In genomic region chr2:161825429-161825828, GRCh38 we compare ENCODE assay signal across 13 cellular contexts.
"Had no signal": no experiment of that assay in that cellular context is flagged by ENCODE, and none has a peak within 500 bp of the region (broad histone marks: within the 10 kb centered on the region; RNA-seq: fewer than 3 reads in every experiment).

No MANE protein-coding gene starts in this region.

- DNase-seq: activated CD4-positive, alpha-beta T cell treated with anti-CD3 and anti-CD28 coated beads, Interleukin-2, amount 50 U/mL, for 4 hours; activated CD8-positive, alpha-beta memory T cell treated with anti-CD3 and anti-CD28 coated beads, Interleukin-2, amount 50 U/mL, for 48 hours; dermis blood vessel endothelial cell; erythroblast; glutamatergic neuron; occipital lobe; testis had no signal

- H3K9me3 Mint-ChIP-seq: activated naive CD4-positive, alpha-beta T cell treated with anti-CD3 and anti-CD28 coated beads, Interleukin-2, amount 50 U/mL, for 24 hours; nephron; T-helper 1 cell treated with Interleukin-12 subunit alpha and Interleukin-12 subunit beta and Interleukin-4 antibody, amounts not matched to agents 30 μg/mL and 1 μg/mL, for 36 hours; WTC11 had no signal

- H3K36me3 Mint-ChIP-seq: activated naive CD4-positive, alpha-beta T cell treated with anti-CD3 and anti-CD28 coated beads, Interleukin-2, amount 50 U/mL, for 24 hours; WTC11 had no signal

- H3K27me3 Mint-ChIP-seq: stimulated activated naive CD8-positive, alpha-beta T cell treated with anti-CD3 and anti-CD28 coated beads, Interleukin-15, Interleukin-2, amounts not matched to agents 100 ng/mL and 50 ng/mL, for 24 hours had no signal

- ATAC-seq: sciatic nerve, WTC11 had no signal

- H3K4me3 Mint-ChIP-seq: activated naive CD4-positive, alpha-beta T cell treated with anti-CD3 and anti-CD28 coated beads, Interleukin-2, amount 50 U/mL, for 24 hours; nephron; stimulated activated naive CD8-positive, alpha-beta T cell treated with anti-CD3 and anti-CD28 coated beads, Interleukin-15, Interleukin-2, amounts not matched to agents 100 ng/mL and 50 ng/mL, for 24 hours; T-helper 1 cell treated with Interleukin-12 subunit alpha and Interleukin-12 subunit beta and Interleukin-4 antibody, amounts not matched to agents 30 μg/mL and 1 μg/mL, for 36 hours; WTC11 had no signal

- H3K4me1 Mint-ChIP-seq: activated naive CD4-positive, alpha-beta T cell treated with anti-CD3 and anti-CD28 coated beads, Interleukin-2, amount 50 U/mL, for 24 hours; nephron; WTC11 had no signal
